Comparison of ENCODE assay signal across 16 cellular contexts in genomic region chr18:3867252-3867651, GRCh38.
"Had no signal": no experiment of that assay in that cellular context is flagged by ENCODE, and none has a peak within 500 bp of the region (broad histone marks: within the 10 kb centered on the region; RNA-seq: fewer than 3 reads in every experiment).

No MANE protein-coding gene starts in this region.

- H3K4me1 ChIP-seq: adrenal gland, foreskin keratinocyte, vagina had no signal

- H3K9me3 ChIP-seq: adrenal gland, vagina had no signal

- H3K27me3 ChIP-seq: adrenal gland, foreskin keratinocyte, vagina had no signal

- H3K4me3 ChIP-seq: adrenal gland, vagina had no signal

- H3K36me3 ChIP-seq: adrenal gland, vagina had no signal

- DNase-seq: activated B cell treated with CpG ODN at 0.5 μM for 24 hours; activated CD4-positive, alpha-beta T cell treated with anti-CD3 and anti-CD28 coated beads for 36 hours; activated CD4-positive, alpha-beta T cell treated with anti-CD3 and anti-CD28 coated beads, Interleukin-2, amount 50 U/mL, for 48 hours; activated CD8-positive, alpha-beta memory T cell treated with anti-CD3 and anti-CD28 coated beads, Interleukin-2, amount 50 U/mL, for 48 hours; activated naive CD4-positive, alpha-beta T cell; activated T-cell treated with anti-CD3 and anti-CD28 coated beads, Interleukin-2, amount 50 U/mL, for 4 hours; adrenal gland; effector memory CD4-positive, alpha-beta T cell; foreskin keratinocyte; immature natural killer cell; posterior cingulate gyrus; stimulated activated CD4-positive, alpha-beta T cell treated with anti-CD3 and anti-CD28 coated beads, Interleukin-2, amount 100 ng/mL, for 48 hours; stimulated activated CD8-positive, alpha-beta memory T cell treated with anti-CD3 and anti-CD28 coated beads, Interleukin-4, amount 100 ng/mL, for 48 hours; stimulated activated naive B cell treated with anti-CD40 and anti-IgM and Interleukin-4, amounts not matched to agents 10 μg/mL and 1 μg/mL and 100 μg/mL, for 72 hours; T1000 had no signal

- H3K27ac ChIP-seq: adrenal gland, foreskin keratinocyte, vagina had no signal

- ATAC-seq: activated CD4-positive, alpha-beta T cell treated with anti-CD3 and anti-CD28 coated beads for 36 hours; activated T-cell treated with anti-CD3 and anti-CD28 coated beads, Interleukin-2, amount 50 U/mL, for 4 hours; foreskin keratinocyte; stimulated activated naive B cell treated with anti-CD40 and anti-IgM and Interleukin-4, amounts not matched to agents 10 μg/mL and 1 μg/mL and 100 μg/mL, for 72 hours had no signal
